In genomic region chr16:51151435-51151950, GRCh38 we compare ENCODE assay signal across 10 cellular contexts. TPM values are rescaled to one million over a fixed set of nuclear protein-coding genes. Genes with fewer than 3 reads are reported as not detected.
A peak's percentile ranks its signal among the peaks of the same experiment; 100 is the strongest.
DNase-seq lines count a peak whose midpoint lies in the region.
"Had no signal": no experiment of that assay in that cellular context is flagged by ENCODE, and none has a peak within 500 bp of the region (broad histone marks: within the 10 kb centered on the region; RNA-seq: fewer than 3 reads in every experiment).

No MANE protein-coding gene starts in this region.

- no peaks in the 10 kb centered on the region for H3K36me3 ChIP-seq in stomach smooth muscle (ENCODE audit: control insufficient read depth in 2 of 2, insufficient read depth in 2 of 2, low read length in 2 of 2)

- peaks cover 33% of the 10 kb centered on the region for H3K4me1 ChIP-seq in stomach smooth muscle (ENCODE audit: control insufficient read depth, insufficient read depth, low read length)

- no peak overlapping the region for H3K9ac ChIP-seq in stomach smooth muscle (ENCODE audit: low read length in 2 of 2)

- H3K27ac ChIP-seq in stomach smooth muscle (ENCODE audit: low read length): no peak overlapping the region
- H3K27ac ChIP-seq: C4-2B had no signal

- peaks cover 44 to 81% of the 10 kb centered on the region in 2 donors for H3K27me3 ChIP-seq in stomach smooth muscle (ENCODE audit: control insufficient read depth in 1 of 2, insufficient read depth in 2 of 2, low read length in 2 of 2)

- DNase-seq in NCI-H2107 (lab: John Stamatoyannopoulos, UW) (peak; percentile 24), NCI-H2107 treated with DMSO at 0.1 percent for 48 hours (lab: John Stamatoyannopoulos, UW; ENCODE audit: unreplicated experiment) (no peak), amniotic stem cell (lab: John Stamatoyannopoulos, UW) (peak; percentile 69), mucosa of gallbladder (ENCODE audit: low spot score) (no peak), DMS53 treated with DMSO at 0.1 percent for 48 hours (lab: John Stamatoyannopoulos, UW; ENCODE audit: unreplicated experiment) (no peak), GM19238 (ENCODE audit: insufficient read length, low spot score) (no peak)

- H3K9me3 ChIP-seq in iPS-18c (ENCODE audit: control insufficient read depth, insufficient read depth, low read length): peaks cover 6% of the 10 kb centered on the region
- H3K9me3 ChIP-seq in stomach smooth muscle (ENCODE audit: control insufficient read depth in 2 of 2, low read length in 2 of 2): peaks cover 0 to 3% of the 10 kb centered on the region in 2 donors

- H3K4me3 ChIP-seq in iPS-18c (ENCODE audit: insufficient read depth, low read depth, low read length) (peak overlapping the region; percentile 92), stomach smooth muscle (ENCODE audit: low read length in 2 of 2) (peak overlapping the region; percentile 8 to 67)

RNA-seq across cellular contexts. Expression of gene SALL1, which starts 0.4 kb away (rescaled TPM):
- 1.2 TPM for total RNA-seq in mucosa of gallbladder
- total RNA-seq: SK-MEL-5 had no signal

Comparison
In these comparisons a context has a peak if more than half of its experiments do, and no peak if none do; other contexts are left out.
1. DNase-seq: peak in NCI-H2107 (single experiment) and amniotic stem cell (single experiment); none in NCI-H2107 treated with DMSO at 0.1 percent for 48 hours (single experiment), mucosa of gallbladder (single experiment), DMS53 treated with DMSO at 0.1 percent for 48 hours (single experiment) and GM19238 (single experiment).